8 cellular contexts compared by ENCODE assay signal in the genomic region with DNA sequence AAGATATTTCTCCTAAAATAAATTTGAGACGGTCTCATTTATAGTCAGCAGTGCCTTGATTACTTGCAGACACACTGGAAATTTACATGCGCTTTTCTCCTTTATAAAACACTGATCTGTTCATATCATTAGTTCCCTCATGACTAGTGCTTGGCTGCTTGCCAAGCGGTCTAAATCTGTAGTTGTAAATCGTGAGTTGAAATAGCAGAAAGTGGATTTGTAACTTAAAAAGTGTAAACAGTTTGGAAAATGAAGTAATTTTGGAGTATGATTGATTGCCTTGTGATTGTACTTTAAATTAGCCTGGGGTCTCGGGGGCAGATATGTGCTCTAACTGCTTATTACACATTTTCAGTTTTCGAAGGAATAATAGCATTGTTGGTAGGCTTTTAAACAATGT.
DNase-seq lines count a peak whose midpoint lies in the region; ATAC-seq and TF ChIP-seq lines count a peak whose summit lies in the region.

No MANE protein-coding gene starts in this region.

- intact Hi-C loops in A673 (cut with micrococcal nuclease; ENCODE audit: unreplicated experiment): no loop called here
- intact Hi-C loops in CD4-positive, alpha-beta T cell (cut with DNase I, micrococcal nuclease): no loop called here

- H3K4me3 ChIP-seq in A673 (ENCODE audit: low read depth, low read length, poor library complexity, severe bottlenecking) (peak overlapping the region; percentile 9), astrocyte of the cerebellum (ENCODE audit: low read depth, low read length) (no peak overlapping the region)

- DNase-seq in A673 (ENCODE audit: low spot score) (peak; percentile 88), astrocyte of the cerebellum (ENCODE audit: low read depth) (peak; percentile 29), left kidney (ENCODE audit: low read depth, low spot score) (peak; percentile 84), NCI-H187 (lab: John Stamatoyannopoulos, UW) (no peak), HK-2 (ENCODE audit: unreplicated experiment) (no peak), GF-D8 (lab: John Stamatoyannopoulos, UW) (no peak)
- no peak for DNase-seq in CD4-positive, alpha-beta T cell

- CTCF ChIA-PET in A673 (lab: Charles Lee): no interaction called here
- CTCF ChIA-PET in CD4-positive, alpha-beta T cell (lab: Charles Lee): no interaction called here

- H3K27ac Mint-ChIP-seq in IgD-negative memory B cell: peak overlapping the region; percentile 69 to 97 (median 87)
- no peak overlapping the region for H3K27ac Mint-ChIP-seq in CD4-positive, alpha-beta T cell

- H3K9me3 ChIP-seq in A673 (ENCODE audit: low read depth, low read length, poor library complexity, severe bottlenecking): no peaks in the 10 kb centered on the region
- H3K9me3 ChIP-seq in CD4-positive, alpha-beta T cell (ENCODE audit: control insufficient read depth, low read length): no peaks in the 10 kb centered on the region

- H3K36me3 Mint-ChIP-seq in IgD-negative memory B cell: peaks cover 11% of the 10 kb centered on the region
- peaks cover 74% of the 10 kb centered on the region for H3K36me3 Mint-ChIP-seq in CD4-positive, alpha-beta T cell (ENCODE audit: low read depth)

- TF ChIP-seq CTCF in A673 (conservative IDR thresholded peaks at IDR 0.05; ENCODE audit: low read depth, low read length) (no peak), astrocyte of the cerebellum (IDR thresholded peaks at IDR 0.05; ENCODE audit: low read depth, low read length, missing control alignments) (no peak)
- no peak for TF ChIP-seq CTCF in CD4-positive, alpha-beta T cell (IDR thresholded peaks at IDR 0.05)

- peak overlapping the region; percentile 26 to 80 (median 62) for H3K4me3 Mint-ChIP-seq in IgD-negative memory B cell
- H3K4me3 Mint-ChIP-seq in CD4-positive, alpha-beta T cell: no peak overlapping the region

- in situ Hi-C loops in astrocyte of the cerebellum (cut with HindIII; ENCODE audit: low sequenced_read_pairs): no loop called here

- no peaks in the 10 kb centered on the region for H3K36me3 ChIP-seq in A673 (ENCODE audit: insufficient read depth, low read length, poor library complexity, severe bottlenecking)

- H3K4me1 Mint-ChIP-seq in IgD-negative memory B cell: peaks cover 63 to 68% (median 64%) of the 10 kb centered on the region in 3 donors
- peaks cover 38% of the 10 kb centered on the region for H3K4me1 Mint-ChIP-seq in CD4-positive, alpha-beta T cell (ENCODE audit: low read depth)

- peaks cover 64% of the 10 kb centered on the region for H3K4me1 ChIP-seq in A673 (ENCODE audit: insufficient read depth, low read length, poor library complexity, severe bottlenecking)

- no peak for ATAC-seq in CD4-positive, alpha-beta T cell (ENCODE audit: poor library complexity)

- POLR2A ChIA-PET in A673 (lab: Charles Lee; ENCODE audit: low non-redundant PET): interaction anchor here (0.6 kb wide), 1 partner anchor 63 kb away, joined by 3 read pairs; no protein-coding TSS in a partner anchor
- POLR2A ChIA-PET in CD4-positive, alpha-beta T cell (lab: Charles Lee): interaction anchor here (1.1 to 1.7 kb wide), 2 partner anchors 13 to 71 kb away, joined by 3 to 5 read pairs; no protein-coding TSS in a partner anchor

- peaks cover 2 to 6% (median 4%) of the 10 kb centered on the region in 3 donors for H3K9me3 Mint-ChIP-seq in IgD-negative memory B cell
- no peaks in the 10 kb centered on the region for H3K9me3 Mint-ChIP-seq in CD4-positive, alpha-beta T cell

- no peaks in the 10 kb centered on the region for H3K27me3 Mint-ChIP-seq in IgD-negative memory B cell
- no peaks in the 10 kb centered on the region for H3K27me3 Mint-ChIP-seq in CD4-positive, alpha-beta T cell

- H3K27ac ChIP-seq in A673 (ENCODE audit: low read depth, low read length, poor library complexity, severe bottlenecking): peak overlapping the region; percentile 65
- no peak overlapping the region for H3K27ac ChIP-seq in CD4-positive, alpha-beta T cell (ENCODE audit: low read depth, low read length)

- BruUV-seq in A673 (replicated peaks; lab: Mats Ljungman, UMichigan): no TSS peak

- H3K27me3 ChIP-seq in A673 (replicated peaks; ENCODE audit: insufficient read depth, low read depth, low read length, poor library complexity): no peaks in the 10 kb centered on the region
- no peaks in the 10 kb centered on the region for H3K27me3 ChIP-seq in CD4-positive, alpha-beta T cell (ENCODE audit: control insufficient read depth, insufficient read depth, low read length)

Comparison
In these comparisons a context has a peak if more than half of its experiments do, and no peak if none do; other contexts are left out.
1. DNase-seq: peak in A673 (single experiment), astrocyte of the cerebellum (single experiment) and left kidney (single experiment); none in NCI-H187 (0 of 2), HK-2 (single experiment), GF-D8 (single experiment) and CD4-positive, alpha-beta T cell (0 of 10).